Comparison of ENCODE assay signal across 8 cellular contexts in the genomic region with DNA sequence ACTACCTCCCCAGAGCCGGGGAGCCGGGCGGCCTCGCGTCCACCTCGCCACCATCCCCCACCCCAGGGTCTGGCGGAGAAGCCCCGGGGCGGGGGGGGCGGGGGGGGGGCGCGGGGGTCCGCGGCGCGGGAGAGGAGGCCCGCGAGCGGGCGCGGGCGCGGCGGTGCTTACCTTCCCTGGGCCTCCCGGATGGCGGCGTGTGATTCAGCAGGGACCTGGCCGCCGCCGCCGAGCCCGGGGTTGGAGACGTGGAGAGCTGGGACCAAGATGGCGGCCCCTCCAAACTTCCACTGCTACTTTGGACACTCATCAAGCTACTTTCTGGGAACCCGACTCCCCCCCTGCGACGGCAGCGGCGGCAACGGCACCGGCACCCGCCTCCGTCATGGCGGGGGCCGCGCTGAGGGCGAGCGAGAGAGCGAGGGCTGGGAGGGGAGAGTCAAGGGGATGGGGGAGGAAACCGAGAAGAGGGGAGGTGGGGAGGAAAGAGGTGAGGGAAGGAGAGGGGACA. TPM values are rescaled to one million over a fixed set of nuclear protein-coding genes. Genes with fewer than 3 reads are reported as not detected.
DNase-seq lines count a peak whose midpoint lies in the region; ATAC-seq and TF ChIP-seq lines count a peak whose summit lies in the region.

No MANE protein-coding gene starts in this region.

- POLR2A ChIA-PET in WTC11 (lab: Charles Lee), result interaction anchor here (0.6 to 1.0 kb wide), 3 partner anchors 13 to 363 kb away, joined by 3 to 4 read pairs (median 3); no protein-coding TSS in a partner anchor

- CTCF ChIA-PET in WTC11 (lab: Charles Lee), result no interaction called here

- no peak for TF ChIP-seq CTCF in GM06990 (IDR thresholded peaks at IDR 0.05; ENCODE audit: insufficient read depth, low read length, poor library complexity, severe bottlenecking)
- TF ChIP-seq CTCF in HFF-Myc (IDR thresholded peaks at IDR 0.05; ENCODE audit: low read depth, low read length, missing control alignments), result no peak
- no peak for TF ChIP-seq CTCF in WTC11 (IDR thresholded peaks at IDR 0.05)

- H3K27ac Mint-ChIP-seq in WTC11, result peak overlapping the region; percentile 50; the same call in 1 of the 2 replicates

- no peaks in the 10 kb centered on the region for H3K27me3 Mint-ChIP-seq in WTC11 (ENCODE audit: low read depth)

- H3K27ac ChIP-seq in caudate nucleus (ENCODE audit: low read depth, low read length), result peak overlapping the region; percentile 91

- no peaks in the 10 kb centered on the region for H3K27me3 ChIP-seq in GM06990 (replicated peaks; ENCODE audit: control insufficient read depth, insufficient read depth, low read length)

- H3K36me3 ChIP-seq in GM06990 (ENCODE audit: control insufficient read depth, insufficient read depth, low read length), result no peaks in the 10 kb centered on the region

- peak overlapping the region; percentile 94 for H3K4me3 ChIP-seq in GM06990 (replicated peaks; ENCODE audit: low read depth, low read length)
- H3K4me3 ChIP-seq in HFF-Myc (replicated peaks; ENCODE audit: low read depth, low read length), result peak overlapping the region; percentile 86

- DNase-seq in GM06990 (ENCODE audit: extremely low read depth, insufficient read length), result peak; percentile 79
- DNase-seq in HFF-Myc (ENCODE audit: extremely low read depth, low read depth), result no peak
- peak; percentile 62 for DNase-seq in NCI-H1105 (lab: John Stamatoyannopoulos, UW)
- peak; percentile 69 for DNase-seq in WTC11 (ENCODE audit: low spot score)
- DNase-seq in caudate nucleus (lab: John Stamatoyannopoulos, UW), result peak in 54 of 61 donors; percentile 4 to 83 (median 49)
- peak; percentile 66 for DNase-seq in kidney glomerular epithelial cell (lab: John Stamatoyannopoulos, UW)
- DNase-seq in stimulated activated CD4-positive, alpha-beta T cell treated with anti-CD3 and anti-CD28 coated beads, Interleukin-15, amount 100 ng/mL, for 48 hours (ENCODE audit: low read depth in 2 of 2), result peak; percentile 60 to 62
- no peak for DNase-seq in NCI-H128 (lab: John Stamatoyannopoulos, UW; ENCODE audit: unreplicated experiment)

- peaks cover 55% of the 10 kb centered on the region for H3K4me1 Mint-ChIP-seq in WTC11

- peak; percentile 50 for ATAC-seq in WTC11

- no peaks in the 10 kb centered on the region for H3K36me3 Mint-ChIP-seq in WTC11

- H3K4me3 Mint-ChIP-seq in WTC11, result peak overlapping the region; percentile 98

- no peaks in the 10 kb centered on the region for H3K9me3 Mint-ChIP-seq in WTC11

TF ChIP-seq in WTC11, 78 proteins besides CTCF, POLR2A, EP300 and RAD21:
- TF ChIP-seq, protein P1, sequence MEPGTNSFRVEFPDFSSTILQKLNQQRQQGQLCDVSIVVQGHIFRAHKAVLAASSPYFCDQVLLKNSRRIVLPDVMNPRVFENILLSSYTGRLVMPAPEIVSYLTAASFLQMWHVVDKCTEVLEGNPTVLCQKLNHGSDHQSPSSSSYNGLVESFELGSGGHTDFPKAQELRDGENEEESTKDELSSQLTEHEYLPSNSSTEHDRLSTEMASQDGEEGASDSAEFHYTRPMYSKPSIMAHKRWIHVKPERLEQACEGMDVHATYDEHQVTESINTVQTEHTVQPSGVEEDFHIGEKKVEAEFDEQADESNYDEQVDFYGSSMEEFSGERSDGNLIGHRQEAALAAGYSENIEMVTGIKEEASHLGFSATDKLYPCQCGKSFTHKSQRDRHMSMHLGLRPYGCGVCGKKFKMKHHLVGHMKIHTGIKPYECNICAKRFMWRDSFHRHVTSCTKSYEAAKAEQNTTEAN (CRISPR knock-in tag; IDR thresholded peaks at IDR 0.05), result 0 out of 2 replicates have a peak, but pooled peaks have one; percentile 17
- TF ChIP-seq, protein P2, sequence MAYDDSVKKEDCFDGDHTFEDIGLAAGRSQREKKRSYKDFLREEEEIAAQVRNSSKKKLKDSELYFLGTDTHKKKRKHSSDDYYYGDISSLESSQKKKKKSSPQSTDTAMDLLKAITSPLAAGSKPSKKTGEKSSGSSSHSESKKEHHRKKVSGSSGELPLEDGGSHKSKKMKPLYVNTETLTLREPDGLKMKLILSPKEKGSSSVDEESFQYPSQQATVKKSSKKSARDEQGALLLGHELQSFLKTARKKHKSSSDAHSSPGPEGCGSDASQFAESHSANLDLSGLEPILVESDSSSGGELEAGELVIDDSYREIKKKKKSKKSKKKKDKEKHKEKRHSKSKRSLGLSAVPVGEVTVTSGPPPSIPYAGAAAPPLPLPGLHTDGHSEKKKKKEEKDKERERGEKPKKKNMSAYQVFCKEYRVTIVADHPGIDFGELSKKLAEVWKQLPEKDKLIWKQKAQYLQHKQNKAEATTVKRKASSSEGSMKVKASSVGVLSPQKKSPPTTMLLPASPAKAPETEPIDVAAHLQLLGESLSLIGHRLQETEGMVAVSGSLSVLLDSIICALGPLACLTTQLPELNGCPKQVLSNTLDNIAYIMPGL (CRISPR knock-in tag; IDR thresholded peaks at IDR 0.05), result peak; percentile 54; the same call in 1 of the 2 replicates
- no peak for TF ChIP-seq ZNF263 (CRISPR knock-in tag; IDR thresholded peaks at IDR 0.05; ENCODE audit: low read depth)
- no peak for TF ChIP-seq ETV6 (CRISPR knock-in tag; IDR thresholded peaks at IDR 0.05)
- TF ChIP-seq NFATC4 (CRISPR knock-in tag; IDR thresholded peaks at IDR 0.05), result no peak
- no peak for TF ChIP-seq CREB1 (CRISPR knock-in tag; IDR thresholded peaks at IDR 0.05)
TF ChIP-seq in WTC11: peak in this region for 2.

RNA-seq across cellular contexts. Expression of a gene that starts 0.5 kb away (rescaled TPM):
- 91.1 to 99.6 TPM (median 93.9 TPM) in 3 replicates for total RNA-seq in WTC11 (2021)

Comparison
In these comparisons a context has a peak if more than half of its experiments do, and no peak if none do; other contexts are left out.
1. DNase-seq: peak in GM06990 (single experiment), NCI-H1105 (single experiment), WTC11 (single experiment), caudate nucleus (54 of 61), kidney glomerular epithelial cell (single experiment) and stimulated activated CD4-positive, alpha-beta T cell treated with anti-CD3 and anti-CD28 coated beads, Interleukin-15, amount 100 ng/mL, for 48 hours (2 of 2); none in HFF-Myc (single experiment) and NCI-H128 (single experiment).